16 cellular contexts compared by ENCODE assay signal in genomic region chr9:92463989-92464388, GRCh38. TPM values are rescaled to one million over a fixed set of nuclear protein-coding genes. Genes with fewer than 3 reads are reported as not detected.
DNase-seq lines count a peak whose midpoint lies in the region; ATAC-seq and TF ChIP-seq lines count a peak whose summit lies in the region.
"Had no signal": no experiment of that assay in that cellular context is flagged by ENCODE, and none has a peak within 500 bp of the region (broad histone marks: within the 10 kb centered on the region; RNA-seq: fewer than 3 reads in every experiment).

No MANE protein-coding gene starts in this region.

- H3K36me3 ChIP-seq in SJSA1, result no peaks in the 10 kb centered on the region
- no peaks in the 10 kb centered on the region for H3K36me3 ChIP-seq in psoas muscle (ENCODE audit: insufficient read depth in 1 of 2, low read depth in 1 of 2)
- H3K36me3 ChIP-seq: spleen had no signal

- DNase-seq in AG10803 (ENCODE audit: low read depth) (peak; percentile 94), SJSA1 (ENCODE audit: low read depth in 1 of 2, low spot score in 2 of 2) (peak in 1 of 2 experiments; percentile 34), fibroblast of peridontal ligament (ENCODE audit: extremely low read depth) (peak; percentile 97), psoas muscle (no peak), T-helper 9 cell (no peak)
- DNase-seq: activated CD4-positive, alpha-beta T cell treated with anti-CD3 and anti-CD28 coated beads, Interleukin-2, amount 50 U/mL, for 4 hours; activated naive CD8-positive, alpha-beta T cell treated with anti-CD3 and anti-CD28 coated beads, Interleukin-2, amount 10 ng/mL, durations not matched to agents 7 days and 5 days; CD4-positive, alpha-beta memory T cell; Karpas-422; NCI-H446 treated with DMSO at 0.1 percent for 48 hours; spleen had no signal

- ATAC-seq in psoas muscle (peak; percentile 89 to 92 (median 92)), GM21423 (IDR thresholded peaks at IDR 0.05; ENCODE audit: unreplicated experiment) (no peak), HG02970 (IDR thresholded peaks at IDR 0.05; ENCODE audit: low FRiP score, unreplicated experiment) (no peak), GM18502 (IDR thresholded peaks at IDR 0.05; ENCODE audit: poor library complexity, unreplicated experiment) (no peak)

- H3K9me3 ChIP-seq in SJSA1 (replicated peaks) (no peaks in the 10 kb centered on the region), psoas muscle (no peaks in the 10 kb centered on the region)
- H3K9me3 ChIP-seq: spleen had no signal

- WGBS in psoas muscle, 3 donors, result 45 to 56% (median 54%) methylated on average over 3 of the region's 3 CpGs

- H3K4me3 ChIP-seq in AG10803 (ENCODE audit: low read length), result no peak overlapping the region
- H3K4me3 ChIP-seq in SJSA1, result no peak overlapping the region
- H3K4me3 ChIP-seq in psoas muscle, result peak overlapping the region; percentile 19
- H3K4me3 ChIP-seq: spleen had no signal

- H3K27me3 ChIP-seq in SJSA1 (replicated peaks) (no peaks in the 10 kb centered on the region), psoas muscle (ENCODE audit: insufficient read depth in 3 of 3, low read length in 2 of 3) (no peaks in the 10 kb centered on the region)
- H3K27me3 ChIP-seq: spleen had no signal

- H3K4me1 ChIP-seq in SJSA1 (replicated peaks), result peaks cover 16% of the 10 kb centered on the region
- H3K4me1 ChIP-seq in psoas muscle, result peaks cover 7% of the 10 kb centered on the region
- H3K4me1 ChIP-seq: spleen had no signal

- intact Hi-C loops in psoas muscle (cut with DNase I), result no loop called here

- no peak for TF ChIP-seq CTCF in AG10803 (conservative IDR thresholded peaks at IDR 0.05; ENCODE audit: low read length)
- no peak for TF ChIP-seq CTCF in psoas muscle (IDR thresholded peaks at IDR 0.05)

- H3K27ac ChIP-seq in SJSA1 (peak overlapping the region; percentile 22; the same call in 1 of the 2 replicates), psoas muscle (peak overlapping the region; percentile 77)
- H3K27ac ChIP-seq: spleen had no signal

RNA-seq across cellular contexts. Expression of gene ASPN, which starts 18.3 kb away (rescaled TPM):
- not detected in 2 replicates for total RNA-seq in SJSA1 (2014; rRNA removed; shearing (Covaris generic))
- 1 to 10 TPM in 3 of 4 donors, under 1 TPM in 1; 0.52 to 5.7 (median 1.4) TPM for total RNA-seq in psoas muscle
- 1 to 10 TPM in 2 of 3 donors, under 1 TPM in 1; 0.82 to 1.2 (median 1.2) TPM for polyA plus RNA-seq in psoas muscle
- total RNA-seq: activated naive CD8-positive, alpha-beta T cell treated with anti-CD3 and anti-CD28 coated beads, Interleukin-2, amount 10 ng/mL, durations not matched to agents 7 days and 5 days; CD4-positive, alpha-beta memory T cell; endothelial cell of umbilical vein; lung microvascular endothelial cell had no signal
- polyA plus RNA-seq: CD4-positive, alpha-beta memory T cell; endothelial cell of umbilical vein had no signal

RNA-seq across cellular contexts. Expression of gene OMD, which starts 39.7 kb away (rescaled TPM):
- total RNA-seq in SJSA1 (2014; rRNA removed; shearing (Covaris generic)), result 0.37 and 0.81 TPM in 2 replicates
- total RNA-seq in psoas muscle, result 1 to 10 TPM in 1 of 4 donors, under 1 TPM in 3; 0.12 to 1.7 (median 0.73) TPM
- polyA plus RNA-seq in psoas muscle, result under 1 TPM; 0.45 to 0.98 (median 0.68) TPM
- total RNA-seq: activated naive CD8-positive, alpha-beta T cell treated with anti-CD3 and anti-CD28 coated beads, Interleukin-2, amount 10 ng/mL, durations not matched to agents 7 days and 5 days; CD4-positive, alpha-beta memory T cell; endothelial cell of umbilical vein; lung microvascular endothelial cell had no signal
- polyA plus RNA-seq: endothelial cell of umbilical vein had no signal

RNA-seq across cellular contexts. Expression of gene OGN, which starts 59.6 kb away (rescaled TPM):
- not detected in 2 replicates for total RNA-seq in SJSA1 (2014; rRNA removed; shearing (Covaris generic))
- 1 to 10 TPM in 2 of 4 donors, under 1 TPM in 2; 0.64 to 7.4 (median 1.9) TPM for total RNA-seq in psoas muscle
- 1 to 10 TPM in 1 of 3 donors, under 1 TPM in 2; 0.65 to 1.1 (median 0.76) TPM for polyA plus RNA-seq in psoas muscle
- total RNA-seq: activated naive CD8-positive, alpha-beta T cell treated with anti-CD3 and anti-CD28 coated beads, Interleukin-2, amount 10 ng/mL, durations not matched to agents 7 days and 5 days; CD4-positive, alpha-beta memory T cell; endothelial cell of umbilical vein; lung microvascular endothelial cell had no signal
- polyA plus RNA-seq: endothelial cell of umbilical vein had no signal

Comparison
In these comparisons a context has a peak if more than half of its experiments do, and no peak if none do; other contexts are left out.
1. DNase-seq: peak in AG10803 (single experiment) and fibroblast of peridontal ligament (single experiment); none in psoas muscle (0 of 2) and T-helper 9 cell (single experiment).
2. ATAC-seq: peak in psoas muscle (4 of 4); none in GM21423 (single experiment), HG02970 (single experiment) and GM18502 (single experiment).